In genomic region chr6:21953831-21954801, GRCh38 we compare ENCODE assay signal across 8 cellular contexts.
DNase-seq lines count a peak whose midpoint lies in the region; ATAC-seq and TF ChIP-seq lines count a peak whose summit lies in the region.

No MANE protein-coding gene starts in this region.

- H3K9me2 ChIP-seq in hepatocyte (replicated peaks; ENCODE audit: insufficient read depth), result no peaks in the 10 kb centered on the region

- no peak overlapping the region for H3K4me3 Mint-ChIP-seq in MCF 10A (ENCODE audit: unreplicated experiment)
- no peak overlapping the region for H3K4me3 Mint-ChIP-seq in HFFc6
- no peak overlapping the region for H3K4me3 Mint-ChIP-seq in activated CD4-positive, alpha-beta T cell treated with anti-CD3 and anti-CD28 coated beads, Interleukin-2, amount 10 ng/mL, durations not matched to agents 7 days and 5 days

- H3K27me3 Mint-ChIP-seq in MCF 10A (ENCODE audit: insufficient read depth, unreplicated experiment), result no peaks in the 10 kb centered on the region
- no peaks in the 10 kb centered on the region; the same call in 1 of the 2 replicates for H3K27me3 Mint-ChIP-seq in HFFc6 (ENCODE audit: insufficient read depth)
- no peaks in the 10 kb centered on the region for H3K27me3 Mint-ChIP-seq in activated CD4-positive, alpha-beta T cell treated with anti-CD3 and anti-CD28 coated beads, Interleukin-2, amount 10 ng/mL, durations not matched to agents 7 days and 5 days

- intact Hi-C loops in breast epithelium (cut with DNase I; ENCODE audit: low total_unique reads), result no loop called here
- intact Hi-C loops in MCF 10A (cut with micrococcal nuclease), result no loop called here

- no peak overlapping the region for H2AFZ ChIP-seq in hepatocyte

- no peaks in the 10 kb centered on the region for H3K36me3 ChIP-seq in breast epithelium
- H3K36me3 ChIP-seq in hepatocyte (replicated peaks; ENCODE audit: insufficient read depth, low read depth), result no peaks in the 10 kb centered on the region
- H3K36me3 ChIP-seq in upper lobe of left lung, result no peaks in the 10 kb centered on the region

- H3K4me3 ChIP-seq in breast epithelium, result peak overlapping the region in 1 of 3 donors; percentile 30
- no peak overlapping the region for H3K4me3 ChIP-seq in hepatocyte
- H3K4me3 ChIP-seq in upper lobe of left lung, result no peak overlapping the region

- H3K27ac ChIP-seq in breast epithelium, result peak overlapping the region; percentile 5 to 62
- H3K27ac ChIP-seq in hepatocyte, result peak overlapping the region; percentile 88
- H3K27ac ChIP-seq in upper lobe of left lung, result peak overlapping the region; percentile 2 to 59 (median 43)

- ATAC-seq in upper lobe of left lung (ENCODE audit: low FRiP score in 2 of 2), result peak in 1 of 2 donors; percentile 41

- TF ChIP-seq CTCF in breast epithelium (IDR thresholded peaks at IDR 0.05), result no peak
- no peak for TF ChIP-seq CTCF in MCF 10A (IDR thresholded peaks at IDR 0.05; ENCODE audit: unreplicated experiment)
- no peak for TF ChIP-seq CTCF in hepatocyte (IDR thresholded peaks at IDR 0.05; ENCODE audit: poor library complexity)
- no peak for TF ChIP-seq CTCF in upper lobe of left lung (IDR thresholded peaks at IDR 0.05)
- no peak for TF ChIP-seq CTCF in HFFc6 (IDR thresholded peaks at IDR 0.05)

- BruUV-seq in MCF 10A (replicated peaks; lab: Mats Ljungman, UMichigan), result no TSS peak

- no peak for TF ChIP-seq EP300 in upper lobe of left lung (IDR thresholded peaks at IDR 0.05)

- H3K79me2 ChIP-seq in hepatocyte, result no peaks in the 10 kb centered on the region

- H3K27me3 ChIP-seq in breast epithelium (no peaks in the 10 kb centered on the region), hepatocyte (no peaks in the 10 kb centered on the region), upper lobe of left lung (no peaks in the 10 kb centered on the region)

- 49% methylated on average over 10 of the region's 10 CpGs for WGBS in hepatocyte (ENCODE audit: low lambda C conversion rate, missing lambda C conversion rate)
- 48 to 54% methylated on average over 9 to 10 of the region's 10 CpGs for WGBS in upper lobe of left lung, 2 donors

- H3K9me3 ChIP-seq in breast epithelium (no peaks in the 10 kb centered on the region), hepatocyte (ENCODE audit: low read depth) (no peaks in the 10 kb centered on the region), upper lobe of left lung (no peaks in the 10 kb centered on the region)

- peak overlapping the region; percentile 31 for H3K4me2 ChIP-seq in hepatocyte

- H3K4me1 Mint-ChIP-seq in MCF 10A (ENCODE audit: insufficient read depth, unreplicated experiment), result no peaks in the 10 kb centered on the region
- peaks cover 7% of the 10 kb centered on the region for H3K4me1 Mint-ChIP-seq in HFFc6 (ENCODE audit: low read depth)
- peaks cover 18% of the 10 kb centered on the region for H3K4me1 Mint-ChIP-seq in activated CD4-positive, alpha-beta T cell treated with anti-CD3 and anti-CD28 coated beads, Interleukin-2, amount 10 ng/mL, durations not matched to agents 7 days and 5 days

- H3K4me1 ChIP-seq in breast epithelium (peaks cover 0 to 11% of the 10 kb centered on the region in 2 donors), hepatocyte (ENCODE audit: insufficient read depth) (peaks cover 36% of the 10 kb centered on the region), upper lobe of left lung (peaks cover 15 to 38% (median 22%) of the 10 kb centered on the region in 4 donors)

- CTCF ChIA-PET in MCF 10A (lab: Yijun Ruan, JAX), result interaction anchor here (0.5 to 0.8 kb wide), 3 partner anchors 1471 to 1881 kb away, joined by 3 to 5 read pairs (median 4); no protein-coding TSS in a partner anchor
- CTCF ChIA-PET in activated CD4-positive, alpha-beta T cell treated with anti-CD3 and anti-CD28 coated beads, Interleukin-2, amount 10 ng/mL, durations not matched to agents 7 days and 5 days (lab: Charles Lee), result no interaction called here

- POLR2A ChIA-PET in MCF 10A (lab: Yijun Ruan, JAX), result interaction anchor here (0.6 to 0.7 kb wide), 2 partner anchors 50 to 1367 kb away, joined by 3 read pairs; no protein-coding TSS in a partner anchor
- POLR2A ChIA-PET in activated CD4-positive, alpha-beta T cell treated with anti-CD3 and anti-CD28 coated beads, Interleukin-2, amount 10 ng/mL, durations not matched to agents 7 days and 5 days (lab: Charles Lee), result no interaction called here

- DNase-seq in breast epithelium (ENCODE audit: low spot score in 2 of 2) (no peak), MCF 10A (ENCODE audit: unreplicated experiment) (no peak), SK-N-DZ (ENCODE audit: low spot score) (peak; percentile 94), hepatocyte (ENCODE audit: low spot score) (peak; percentile 61), upper lobe of left lung (no peak), occipital lobe (lab: John Stamatoyannopoulos, UW) (no peak), HFFc6 (no peak)
- DNase-seq in activated CD4-positive, alpha-beta T cell treated with anti-CD3 and anti-CD28 coated beads, Interleukin-2, amount 10 ng/mL, durations not matched to agents 7 days and 5 days, result no peak

- no peaks in the 10 kb centered on the region for H3K36me3 Mint-ChIP-seq in MCF 10A (ENCODE audit: insufficient read depth, unreplicated experiment)
- H3K36me3 Mint-ChIP-seq in HFFc6 (ENCODE audit: low read depth), result no peaks in the 10 kb centered on the region
- no peaks in the 10 kb centered on the region for H3K36me3 Mint-ChIP-seq in activated CD4-positive, alpha-beta T cell treated with anti-CD3 and anti-CD28 coated beads, Interleukin-2, amount 10 ng/mL, durations not matched to agents 7 days and 5 days (ENCODE audit: low read depth)

- TF ChIP-seq POLR2A in breast epithelium (IDR thresholded peaks at IDR 0.05) (no peak), upper lobe of left lung (IDR thresholded peaks at IDR 0.05) (no peak)

- H4K20me1 ChIP-seq in hepatocyte (ENCODE audit: insufficient read depth, poor library complexity, severe bottlenecking), result no peaks in the 10 kb centered on the region

- H3K9me3 Mint-ChIP-seq in MCF 10A (ENCODE audit: unreplicated experiment) (no peaks in the 10 kb centered on the region), HFFc6 (no peaks in the 10 kb centered on the region)
- no peaks in the 10 kb centered on the region for H3K9me3 Mint-ChIP-seq in activated CD4-positive, alpha-beta T cell treated with anti-CD3 and anti-CD28 coated beads, Interleukin-2, amount 10 ng/mL, durations not matched to agents 7 days and 5 days

- H3K27ac Mint-ChIP-seq in MCF 10A (ENCODE audit: low read depth, unreplicated experiment) (no peak overlapping the region), HFFc6 (no peak overlapping the region)
- no peak overlapping the region for H3K27ac Mint-ChIP-seq in activated CD4-positive, alpha-beta T cell treated with anti-CD3 and anti-CD28 coated beads, Interleukin-2, amount 10 ng/mL, durations not matched to agents 7 days and 5 days

Comparison
In these comparisons a context has a peak if more than half of its experiments do, and no peak if none do; other contexts are left out.
1. DNase-seq: peak in SK-N-DZ (single experiment) and hepatocyte (single experiment); none in breast epithelium (0 of 2), MCF 10A (single experiment), upper lobe of left lung (0 of 2), occipital lobe (single experiment), HFFc6 (single experiment) and activated CD4-positive, alpha-beta T cell treated with anti-CD3 and anti-CD28 coated beads, Interleukin-2, amount 10 ng/mL, durations not matched to agents 7 days and 5 days (single experiment).
2. H3K27ac ChIP-seq: peak in every context shown above with its lines; median percentile 88 in hepatocyte; 43 in upper lobe of left lung; 34 in breast epithelium.